ENCODE assay signal across 8 cellular contexts in genomic region chr10:63166742-63167258, GRCh38. TPM values are rescaled to one million over a fixed set of nuclear protein-coding genes. Genes with fewer than 3 reads are reported as not detected.
DNase-seq lines count a peak whose midpoint lies in the region; ATAC-seq and TF ChIP-seq lines count a peak whose summit lies in the region.

No MANE protein-coding gene starts in this region.

- H3K9me2 ChIP-seq in OCI-LY1 (ENCODE audit: low read depth, low read length): no peaks in the 10 kb centered on the region

- H3K4me3 Mint-ChIP-seq in CD4-positive, CD25-positive, alpha-beta regulatory T cell: no peak overlapping the region

- no peaks in the 10 kb centered on the region for H3K4me1 ChIP-seq in CD4-positive, CD25-positive, alpha-beta regulatory T cell (ENCODE audit: control insufficient read depth, insufficient read depth, low read length, poor library complexity, severe bottlenecking)
- H3K4me1 ChIP-seq in OCI-LY1 (ENCODE audit: insufficient read depth, low read length, severe bottlenecking) (no peaks in the 10 kb centered on the region), thyroid gland (peaks cover 8 to 13% of the 10 kb centered on the region in 2 donors)

- H4K20me1 ChIP-seq in OCI-LY1 (ENCODE audit: insufficient read depth, low read length): no peaks in the 10 kb centered on the region

- peaks cover 30% of the 10 kb centered on the region for H3K36me3 ChIP-seq in CD4-positive, CD25-positive, alpha-beta regulatory T cell (ENCODE audit: control insufficient read depth, insufficient read depth, low read length)
- H3K36me3 ChIP-seq in OCI-LY1 (ENCODE audit: insufficient read depth, low read length) (peaks cover 60% of the 10 kb centered on the region), thyroid gland (peaks cover 8% of the 10 kb centered on the region in 2 donors)

- peak; percentile 62 to 68 for ATAC-seq in CD4-positive, CD25-positive, alpha-beta regulatory T cell (ENCODE audit: low read depth in 2 of 2)
- peak; percentile 59 for ATAC-seq in GM18511 (IDR thresholded peaks at IDR 0.05; ENCODE audit: unreplicated experiment)
- peak; percentile 76 for ATAC-seq in left lobe of liver

- WGBS in thyroid gland, 2 donors: 20 to 25% methylated on average over 3 of the region's 3 CpGs

- TF ChIP-seq CTCF in OCI-LY1 (IDR thresholded peaks at IDR 0.05; ENCODE audit: low read length): peak; percentile 71
- peak; percentile 66 to 94 (median 82) for TF ChIP-seq CTCF in thyroid gland (IDR thresholded peaks at IDR 0.05)

- no peak overlapping the region for H3K9ac ChIP-seq in OCI-LY1 (ENCODE audit: low read length)

- intact Hi-C loops in thyroid gland (cut with DNase I): loop anchor here (5.0 kb wide), 1 partner anchor 556 kb away; no protein-coding TSS in a partner anchor

- no peaks in the 10 kb centered on the region for H3K27me3 Mint-ChIP-seq in CD4-positive, CD25-positive, alpha-beta regulatory T cell

- H3K36me3 Mint-ChIP-seq in CD4-positive, CD25-positive, alpha-beta regulatory T cell: peaks cover 34% of the 10 kb centered on the region

- H3K79me2 ChIP-seq in OCI-LY1 (ENCODE audit: insufficient read depth, low read length): no peaks in the 10 kb centered on the region

- H3K4me1 Mint-ChIP-seq in CD4-positive, CD25-positive, alpha-beta regulatory T cell: peaks cover 0 to 17% (median 6%) of the 10 kb centered on the region in 4 donors

- no peak overlapping the region for H2AFZ ChIP-seq in OCI-LY1 (ENCODE audit: low read length)

- H3F3A ChIP-seq in OCI-LY1 (ENCODE audit: insufficient read depth, low read length): 0 out of 2 replicates have a peak, but pooled peaks cover 4% of the 10 kb centered on the region

- DNase-seq in CD4-positive, CD25-positive, alpha-beta regulatory T cell: peak in 2 of 3 donors; percentile 63 to 78
- peak; percentile 62 for DNase-seq in HT1080 (ENCODE audit: low read depth)
- peak; percentile 52 for DNase-seq in cerebellum (ENCODE audit: low spot score)
- no peak for DNase-seq in left lobe of liver (ENCODE audit: low spot score)
- no peak for DNase-seq in thyroid gland
- no peak for DNase-seq in activated CD8-positive, alpha-beta memory T cell treated with anti-CD3 and anti-CD28 coated beads, Interleukin-2, amount 50 U/mL, for 4 hours

- H3K27me3 ChIP-seq in CD4-positive, CD25-positive, alpha-beta regulatory T cell (ENCODE audit: control insufficient read depth, insufficient read depth, low read length): no peaks in the 10 kb centered on the region
- H3K27me3 ChIP-seq in OCI-LY1 (ENCODE audit: insufficient read depth, low read length) (no peaks in the 10 kb centered on the region), thyroid gland (no peaks in the 10 kb centered on the region)

- TF ChIP-seq POLR2A in thyroid gland (IDR thresholded peaks at IDR 0.05): no peak

- no peaks in the 10 kb centered on the region for H3K9me3 Mint-ChIP-seq in CD4-positive, CD25-positive, alpha-beta regulatory T cell

- no peaks in the 10 kb centered on the region for H3K9me3 ChIP-seq in CD4-positive, CD25-positive, alpha-beta regulatory T cell (ENCODE audit: control insufficient read depth in 2 of 2, low read length in 2 of 2)
- H3K9me3 ChIP-seq in OCI-LY1 (ENCODE audit: low read length) (no peaks in the 10 kb centered on the region), thyroid gland (no peaks in the 10 kb centered on the region)

- no peak overlapping the region for H3K4me2 ChIP-seq in OCI-LY1 (ENCODE audit: low read length)

- no peak overlapping the region for H3K4me3 ChIP-seq in CD4-positive, CD25-positive, alpha-beta regulatory T cell (ENCODE audit: low read depth, low read length)
- H3K4me3 ChIP-seq in OCI-LY1 (ENCODE audit: low read depth, low read length, poor library complexity, severe bottlenecking) (no peak overlapping the region), thyroid gland (replicated peaks in 1 of 3) (no peak overlapping the region)

- no peak overlapping the region for H3K27ac ChIP-seq in CD4-positive, CD25-positive, alpha-beta regulatory T cell (ENCODE audit: insufficient read depth, low read length, poor library complexity, severe bottlenecking)
- H3K27ac ChIP-seq in OCI-LY1 (ENCODE audit: low read depth, low read length, poor library complexity, severe bottlenecking) (no peak overlapping the region), thyroid gland (peak overlapping the region in 1 of 3 donors; percentile 41)

- no peak overlapping the region for H3K27ac Mint-ChIP-seq in CD4-positive, CD25-positive, alpha-beta regulatory T cell

RNA-seq across cellular contexts. Expression of gene NRBF2, which starts 33.7 kb away (rescaled TPM):
- 24.4 TPM for total RNA-seq in CD4-positive, CD25-positive, alpha-beta regulatory T cell
- polyA plus RNA-seq in CD4-positive, CD25-positive, alpha-beta regulatory T cell: 10 to 100 TPM; 26.7 to 38.8 (median 29.3) TPM
- 19.1 and 22.5 TPM in 2 replicates for total RNA-seq in HT1080 (2014; rRNA removed; shearing (Covaris generic))
- 23.6 and 27.3 TPM in 2 replicates for polyA plus RNA-seq in HT1080 (2015; cell fraction: cytosol; rRNA removed)
- 14.4 and 14.6 TPM in 2 replicates for polyA plus RNA-seq in HT1080 (2015; cell fraction: nucleus; rRNA removed)
- total RNA-seq in cerebellum: 12.7 TPM
- total RNA-seq in left lobe of liver: 13.4 TPM
- 10 to 100 TPM in 3 of 4 donors, 1 to 10 TPM in 1; 9.3 to 25.8 (median 15.2) TPM for total RNA-seq in thyroid gland

Comparison
In these comparisons a context has a peak if more than half of its experiments do, and no peak if none do; other contexts are left out.
1. DNase-seq: peak in CD4-positive, CD25-positive, alpha-beta regulatory T cell (2 of 3), HT1080 (single experiment) and cerebellum (single experiment); none in left lobe of liver (single experiment), thyroid gland (0 of 2) and activated CD8-positive, alpha-beta memory T cell treated with anti-CD3 and anti-CD28 coated beads, Interleukin-2, amount 50 U/mL, for 4 hours (single experiment).
2. Peak in every context shown above with its lines, with median percentiles within 50 percentile points of each other: ATAC-seq.